Comparison of ENCODE assay signal across 14 cellular contexts in genomic region chr17:67239597-67239996, GRCh38. TPM values are rescaled to one million over a fixed set of nuclear protein-coding genes. Genes with fewer than 3 reads are reported as not detected.
A peak's percentile ranks its signal among the peaks of the same experiment; 100 is the strongest.
DNase-seq lines count a peak whose midpoint lies in the region; ATAC-seq and TF ChIP-seq lines count a peak whose summit lies in the region.
"Had no signal": no experiment of that assay in that cellular context is flagged by ENCODE, and none has a peak within 500 bp of the region (broad histone marks: within the 10 kb centered on the region; RNA-seq: fewer than 3 reads in every experiment).

No MANE protein-coding gene starts in this region.

- no peaks in the 10 kb centered on the region for H3F3A ChIP-seq in Loucy (ENCODE audit: low read depth)

- peaks cover 51% of the 10 kb centered on the region for H3K36me3 Mint-ChIP-seq in nephron (ENCODE audit: low read depth)
- peaks cover 51% of the 10 kb centered on the region for H3K36me3 Mint-ChIP-seq in T-helper 2 cell treated with Interferon-gamma antibody and Interleukin-4, amounts not matched to agents 5 μg/mL and 100 μg/mL, for 36 hours (ENCODE audit: low read depth)

- H3K4me2 ChIP-seq in Loucy (ENCODE audit: low read depth, low read length, poor library complexity, severe bottlenecking), result peak overlapping the region; percentile 64

- H3K9me2 ChIP-seq in Loucy (replicated peaks; ENCODE audit: low read depth, low read length), result no peaks in the 10 kb centered on the region

- peak overlapping the region; percentile 29 for H3K9ac ChIP-seq in Loucy (ENCODE audit: low read depth, low read length, poor library complexity, severe bottlenecking)

- H3K4me3 ChIP-seq in Loucy (ENCODE audit: low read length, poor library complexity, severe bottlenecking) (peak overlapping the region; percentile 47), epithelial cell of proximal tubule (ENCODE audit: low read depth, low read length) (peak overlapping the region; percentile 31)

- no peaks in the 10 kb centered on the region for H3K9me3 Mint-ChIP-seq in nephron
- H3K9me3 Mint-ChIP-seq in T-helper 2 cell treated with Interferon-gamma antibody and Interleukin-4, amounts not matched to agents 5 μg/mL and 100 μg/mL, for 36 hours, result no peaks in the 10 kb centered on the region

- H3K79me2 ChIP-seq in Loucy (ENCODE audit: insufficient read depth, low read length), result peaks cover 82% of the 10 kb centered on the region

- H3K4me3 Mint-ChIP-seq in nephron, result no peak overlapping the region
- no peak overlapping the region for H3K4me3 Mint-ChIP-seq in T-helper 2 cell treated with Interferon-gamma antibody and Interleukin-4, amounts not matched to agents 5 μg/mL and 100 μg/mL, for 36 hours

- TF ChIP-seq CTCF in Loucy (conservative IDR thresholded peaks at IDR 0.05; ENCODE audit: low read length) (no peak), epithelial cell of proximal tubule (conservative IDR thresholded peaks at IDR 0.05; ENCODE audit: low read depth, low read length) (no peak), nephron (IDR thresholded peaks at IDR 0.05; ENCODE audit: unreplicated experiment in 3 of 3) (no peak)

- ATAC-seq in HG03097 (IDR thresholded peaks at IDR 0.05; ENCODE audit: low FRiP score, unreplicated experiment) (no peak), HG02970 (IDR thresholded peaks at IDR 0.05; ENCODE audit: low FRiP score, unreplicated experiment) (no peak)
- ATAC-seq: Right ventricle myocardium inferior had no signal

- H3K27me3 Mint-ChIP-seq in nephron (ENCODE audit: low read depth), result no peaks in the 10 kb centered on the region
- no peaks in the 10 kb centered on the region for H3K27me3 Mint-ChIP-seq in T-helper 2 cell treated with Interferon-gamma antibody and Interleukin-4, amounts not matched to agents 5 μg/mL and 100 μg/mL, for 36 hours (ENCODE audit: low read depth)

- H3K27me3 ChIP-seq in Loucy (ENCODE audit: insufficient read depth, low read length, poor library complexity, severe bottlenecking), result no peaks in the 10 kb centered on the region
- H3K27me3 ChIP-seq: BE2C had no signal

- DNase-seq in AG20443 (ENCODE audit: low spot score) (peak; percentile 36), epithelial cell of proximal tubule (ENCODE audit: low read depth) (peak; percentile 49), iPS-NIHi7 (ENCODE audit: extremely low spot score) (no peak)
- no peak for DNase-seq in T-helper 2 cell treated with Interferon-gamma antibody and Interleukin-4, amounts not matched to agents 5 μg/mL and 100 μg/mL, for 36 hours (ENCODE audit: low spot score)
- DNase-seq: activated T-cell treated with anti-CD3 and anti-CD28 coated beads, Interleukin-2, amount 50 U/mL, for 1 hour; BE2C; NCI-H146; NCI-H69; WERI-Rb-1 had no signal

- peaks cover 25% of the 10 kb centered on the region for H3K36me3 ChIP-seq in Loucy (ENCODE audit: insufficient read depth, low read length)

- peak overlapping the region in 2 of 3 experiments; percentile 9 to 80 for H3K27ac Mint-ChIP-seq in nephron
- no peak overlapping the region for H3K27ac Mint-ChIP-seq in T-helper 2 cell treated with Interferon-gamma antibody and Interleukin-4, amounts not matched to agents 5 μg/mL and 100 μg/mL, for 36 hours

- H3K9me3 ChIP-seq in Loucy (ENCODE audit: insufficient read depth, low read depth, low read length), result no peaks in the 10 kb centered on the region
- H3K9me3 ChIP-seq: BE2C had no signal

- peaks cover 50% of the 10 kb centered on the region for H4K20me1 ChIP-seq in Loucy (ENCODE audit: insufficient read depth, low read length, poor library complexity, severe bottlenecking)

- peaks cover 38% of the 10 kb centered on the region for H3K4me1 Mint-ChIP-seq in nephron
- peaks cover 34% of the 10 kb centered on the region for H3K4me1 Mint-ChIP-seq in T-helper 2 cell treated with Interferon-gamma antibody and Interleukin-4, amounts not matched to agents 5 μg/mL and 100 μg/mL, for 36 hours (ENCODE audit: low read depth)

- H2AFZ ChIP-seq in Loucy (ENCODE audit: low read length), result no peak overlapping the region

- peaks cover 41% of the 10 kb centered on the region for H3K4me1 ChIP-seq in Loucy (ENCODE audit: insufficient read depth, low read length, poor library complexity, severe bottlenecking)
- H3K4me1 ChIP-seq: BE2C had no signal

RNA-seq across cellular contexts. Expression of gene HELZ, which starts 5.4 kb away (rescaled TPM):
- 14.8 and 31.1 TPM in 2 replicates for total RNA-seq in epithelial cell of proximal tubule

Comparison
In these comparisons a context has a peak if more than half of its experiments do, and no peak if none do; other contexts are left out.
1. DNase-seq: peak in AG20443 (single experiment) and epithelial cell of proximal tubule (single experiment); none in iPS-NIHi7 (single experiment) and T-helper 2 cell treated with Interferon-gamma antibody and Interleukin-4, amounts not matched to agents 5 μg/mL and 100 μg/mL, for 36 hours (single experiment).